1 cellular context compared by ENCODE assay signal in genomic region chr9:135103931-135104639, GRCh38.
TF ChIP-seq lines count a peak whose summit lies in the region.

No MANE protein-coding gene starts in this region.

TF ChIP-seq in GM23338, 12 proteins besides CTCF, POLR2A, EP300 and RAD21 (continued from another document):
- TF ChIP-seq, protein P1, sequence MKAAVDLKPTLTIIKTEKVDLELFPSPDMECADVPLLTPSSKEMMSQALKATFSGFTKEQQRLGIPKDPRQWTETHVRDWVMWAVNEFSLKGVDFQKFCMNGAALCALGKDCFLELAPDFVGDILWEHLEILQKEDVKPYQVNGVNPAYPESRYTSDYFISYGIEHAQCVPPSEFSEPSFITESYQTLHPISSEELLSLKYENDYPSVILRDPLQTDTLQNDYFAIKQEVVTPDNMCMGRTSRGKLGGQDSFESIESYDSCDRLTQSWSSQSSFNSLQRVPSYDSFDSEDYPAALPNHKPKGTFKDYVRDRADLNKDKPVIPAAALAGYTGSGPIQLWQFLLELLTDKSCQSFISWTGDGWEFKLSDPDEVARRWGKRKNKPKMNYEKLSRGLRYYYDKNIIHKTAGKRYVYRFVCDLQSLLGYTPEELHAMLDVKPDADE (IDR thresholded peaks at IDR 0.05), result no peak
- TF ChIP-seq, protein P2, sequence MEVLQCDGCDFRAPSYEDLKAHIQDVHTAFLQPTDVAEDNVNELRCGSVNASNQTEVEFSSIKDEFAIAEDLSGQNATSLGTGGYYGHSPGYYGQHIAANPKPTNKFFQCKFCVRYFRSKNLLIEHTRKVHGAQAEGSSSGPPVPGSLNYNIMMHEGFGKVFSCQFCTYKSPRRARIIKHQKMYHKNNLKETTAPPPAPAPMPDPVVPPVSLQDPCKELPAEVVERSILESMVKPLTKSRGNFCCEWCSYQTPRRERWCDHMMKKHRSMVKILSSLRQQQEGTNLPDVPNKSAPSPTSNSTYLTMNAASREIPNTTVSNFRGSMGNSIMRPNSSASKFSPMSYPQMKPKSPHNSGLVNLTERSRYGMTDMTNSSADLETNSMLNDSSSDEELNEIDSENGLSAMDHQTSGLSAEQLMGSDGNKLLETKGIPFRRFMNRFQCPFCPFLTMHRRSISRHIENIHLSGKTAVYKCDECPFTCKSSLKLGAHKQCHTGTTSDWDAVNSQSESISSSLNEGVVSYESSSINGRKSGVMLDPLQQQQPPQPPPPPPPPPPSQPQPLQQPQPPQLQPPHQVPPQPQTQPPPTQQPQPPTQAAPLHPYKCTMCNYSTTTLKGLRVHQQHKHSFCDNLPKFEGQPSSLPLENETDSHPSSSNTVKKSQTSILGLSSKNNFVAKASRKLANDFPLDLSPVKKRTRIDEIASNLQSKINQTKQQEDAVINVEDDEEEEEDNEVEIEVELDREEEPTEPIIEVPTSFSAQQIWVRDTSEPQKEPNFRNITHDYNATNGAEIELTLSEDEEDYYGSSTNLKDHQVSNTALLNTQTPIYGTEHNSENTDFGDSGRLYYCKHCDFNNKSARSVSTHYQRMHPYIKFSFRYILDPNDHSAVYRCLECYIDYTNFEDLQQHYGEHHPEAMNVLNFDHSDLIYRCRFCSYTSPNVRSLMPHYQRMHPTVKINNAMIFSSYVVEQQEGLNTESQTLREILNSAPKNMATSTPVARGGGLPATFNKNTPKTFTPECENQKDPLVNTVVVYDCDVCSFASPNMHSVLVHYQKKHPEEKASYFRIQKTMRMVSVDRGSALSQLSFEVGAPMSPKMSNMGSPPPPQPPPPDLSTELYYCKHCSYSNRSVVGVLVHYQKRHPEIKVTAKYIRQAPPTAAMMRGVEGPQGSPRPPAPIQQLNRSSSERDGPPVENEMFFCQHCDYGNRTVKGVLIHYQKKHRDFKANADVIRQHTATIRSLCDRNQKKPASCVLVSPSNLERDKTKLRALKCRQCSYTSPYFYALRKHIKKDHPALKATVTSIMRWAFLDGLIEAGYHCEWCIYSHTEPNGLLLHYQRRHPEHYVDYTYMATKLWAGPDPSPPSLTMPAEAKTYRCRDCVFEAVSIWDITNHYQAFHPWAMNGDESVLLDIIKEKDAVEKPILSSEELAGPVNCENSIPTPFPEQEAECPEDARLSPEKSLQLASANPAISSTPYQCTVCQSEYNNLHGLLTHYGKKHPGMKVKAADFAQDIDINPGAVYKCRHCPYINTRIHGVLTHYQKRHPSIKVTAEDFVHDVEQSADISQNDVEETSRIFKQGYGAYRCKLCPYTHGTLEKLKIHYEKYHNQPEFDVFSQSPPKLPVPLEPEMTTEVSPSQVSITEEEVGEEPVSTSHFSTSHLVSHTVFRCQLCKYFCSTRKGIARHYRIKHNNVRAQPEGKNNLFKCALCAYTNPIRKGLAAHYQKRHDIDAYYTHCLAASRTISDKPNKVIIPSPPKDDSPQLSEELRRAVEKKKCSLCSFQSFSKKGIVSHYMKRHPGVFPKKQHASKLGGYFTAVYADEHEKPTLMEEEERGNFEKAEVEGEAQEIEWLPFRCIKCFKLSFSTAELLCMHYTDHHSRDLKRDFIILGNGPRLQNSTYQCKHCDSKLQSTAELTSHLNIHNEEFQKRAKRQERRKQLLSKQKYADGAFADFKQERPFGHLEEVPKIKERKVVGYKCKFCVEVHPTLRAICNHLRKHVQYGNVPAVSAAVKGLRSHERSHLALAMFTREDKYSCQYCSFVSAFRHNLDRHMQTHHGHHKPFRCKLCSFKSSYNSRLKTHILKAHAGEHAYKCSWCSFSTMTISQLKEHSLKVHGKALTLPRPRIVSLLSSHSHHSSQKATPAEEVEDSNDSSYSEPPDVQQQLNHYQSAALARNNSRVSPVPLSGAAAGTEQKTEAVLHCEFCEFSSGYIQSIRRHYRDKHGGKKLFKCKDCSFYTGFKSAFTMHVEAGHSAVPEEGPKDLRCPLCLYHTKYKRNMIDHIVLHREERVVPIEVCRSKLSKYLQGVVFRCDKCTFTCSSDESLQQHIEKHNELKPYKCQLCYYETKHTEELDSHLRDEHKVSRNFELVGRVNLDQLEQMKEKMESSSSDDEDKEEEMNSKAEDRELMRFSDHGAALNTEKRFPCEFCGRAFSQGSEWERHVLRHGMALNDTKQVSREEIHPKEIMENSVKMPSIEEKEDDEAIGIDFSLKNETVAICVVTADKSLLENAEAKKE (CRISPR knock-in tag; IDR thresholded peaks at IDR 0.05), result no peak
- no peak for TF ChIP-seq NANOG (IDR thresholded peaks at IDR 0.05; ENCODE audit: borderline replicate concordance)
- no peak for TF ChIP-seq EZH2phosphoT487 (IDR thresholded peaks at IDR 0.05; ENCODE audit: unreplicated experiment)
- no peak for TF ChIP-seq CREB1 (CRISPR knock-in tag; IDR thresholded peaks at IDR 0.05; ENCODE audit: low read depth)
- TF ChIP-seq STAT1 (IDR thresholded peaks at IDR 0.05; ENCODE audit: unreplicated experiment), result no peak
- no peak for TF ChIP-seq POLR2AphosphoS5 (IDR thresholded peaks at IDR 0.05; ENCODE audit: low read depth)
- TF ChIP-seq JUNB (IDR thresholded peaks at IDR 0.05; ENCODE audit: unreplicated experiment), result no peak
- no peak for TF ChIP-seq EZH2 (IDR thresholded peaks at IDR 0.05; ENCODE audit: low read depth, unreplicated experiment)
